ENCODE assay signal across 1 cellular context in the genomic region with DNA sequence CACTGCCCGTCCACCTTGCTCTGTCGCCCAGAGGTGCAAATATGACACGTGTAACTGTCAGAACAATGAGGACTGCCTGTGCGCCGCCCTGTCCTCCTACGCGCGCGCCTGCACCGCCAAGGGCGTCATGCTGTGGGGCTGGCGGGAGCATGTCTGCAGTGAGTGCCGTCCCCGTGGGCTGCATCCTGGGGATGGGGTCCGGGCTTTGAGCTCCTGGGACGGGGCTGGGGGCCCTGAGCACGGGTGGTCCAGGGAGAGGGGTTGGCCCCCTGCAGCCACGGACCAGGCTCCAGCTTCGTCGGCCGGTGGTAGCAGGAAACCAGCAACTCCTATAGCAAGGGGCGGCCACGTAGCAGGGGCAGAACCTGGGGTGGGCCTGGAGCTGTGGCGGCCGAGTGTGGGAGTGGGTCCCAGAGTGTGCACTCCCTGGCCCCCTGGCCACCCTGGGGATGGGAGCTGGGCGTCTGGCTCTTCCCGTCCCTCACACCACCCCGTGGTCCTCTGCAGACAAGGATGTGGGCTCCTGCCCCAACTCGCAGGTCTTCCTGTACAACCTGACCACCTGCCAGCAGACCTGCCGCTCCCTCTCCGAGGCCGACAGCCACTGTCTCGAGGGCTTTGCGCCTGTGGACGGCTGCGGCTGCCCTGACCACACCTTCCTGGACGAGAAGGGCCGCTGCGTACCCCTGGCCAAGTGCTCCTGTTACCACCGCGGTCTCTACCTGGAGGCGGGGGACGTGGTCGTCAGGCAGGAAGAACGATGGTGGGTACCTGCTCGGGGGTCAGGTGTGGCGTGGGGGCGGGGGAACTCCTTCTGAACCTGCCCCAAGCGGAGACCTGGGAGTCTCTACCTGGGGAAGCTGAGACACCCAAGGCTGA.
TF ChIP-seq lines count a peak whose summit lies in the region.

No MANE protein-coding gene starts in this region.

TF ChIP-seq in H1, 55 proteins besides CTCF, POLR2A, EP300 and RAD21:
- TF ChIP-seq BCL11A (IDR thresholded peaks at IDR 0.05; ENCODE audit: low read depth in 2 of 2, low read length in 2 of 2) (no peak), NRF1 (IDR thresholded peaks at IDR 0.05; ENCODE audit: low read depth, low read length) (no peak), TEAD4 (IDR thresholded peaks at IDR 0.05; ENCODE audit: low read depth, low read length) (no peak), RFX5 (IDR thresholded peaks at IDR 0.05; ENCODE audit: borderline replicate concordance, low read depth, low read length) (no peak), KDM1A (IDR thresholded peaks at IDR 0.05; ENCODE audit: borderline replicate concordance, low read length) (no peak), KDM5A (IDR thresholded peaks at IDR 0.05; ENCODE audit: low read length) (no peak), RNF2 (IDR thresholded peaks at IDR 0.05; ENCODE audit: borderline replicate concordance, low read depth, low read length, missing control alignments, poor library complexity, severe bottlenecking) (no peak), CBX5 (IDR thresholded peaks at IDR 0.05; ENCODE audit: low read depth, low read length) (no peak), SIN3A (conservative IDR thresholded peaks at IDR 0.05 in 1 of 2, IDR thresholded peaks at IDR 0.05 in 1 of 2; ENCODE audit: low read depth in 1 of 2, low read length in 2 of 2) (no peak), TAF7 (optimal IDR thresholded peaks at IDR 0.05; ENCODE audit: borderline replicate concordance, low read depth, low read length) (no peak), SIX5 (IDR thresholded peaks at IDR 0.05; ENCODE audit: low read depth, low read length) (no peak), CHD2 (IDR thresholded peaks at IDR 0.05; ENCODE audit: low read length) (no peak), MAFK (IDR thresholded peaks at IDR 0.05; ENCODE audit: low read depth, low read length) (no peak), YY1 (IDR thresholded peaks at IDR 0.05; ENCODE audit: low read depth, low read length) (no peak), JUND (IDR thresholded peaks at IDR 0.05; ENCODE audit: low read length) (no peak)
- TF ChIP-seq, protein P1, sequence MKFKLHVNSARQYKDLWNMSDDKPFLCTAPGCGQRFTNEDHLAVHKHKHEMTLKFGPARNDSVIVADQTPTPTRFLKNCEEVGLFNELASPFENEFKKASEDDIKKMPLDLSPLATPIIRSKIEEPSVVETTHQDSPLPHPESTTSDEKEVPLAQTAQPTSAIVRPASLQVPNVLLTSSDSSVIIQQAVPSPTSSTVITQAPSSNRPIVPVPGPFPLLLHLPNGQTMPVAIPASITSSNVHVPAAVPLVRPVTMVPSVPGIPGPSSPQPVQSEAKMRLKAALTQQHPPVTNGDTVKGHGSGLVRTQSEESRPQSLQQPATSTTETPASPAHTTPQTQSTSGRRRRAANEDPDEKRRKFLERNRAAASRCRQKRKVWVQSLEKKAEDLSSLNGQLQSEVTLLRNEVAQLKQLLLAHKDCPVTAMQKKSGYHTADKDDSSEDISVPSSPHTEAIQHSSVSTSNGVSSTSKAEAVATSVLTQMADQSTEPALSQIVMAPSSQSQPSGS (IDR thresholded peaks at IDR 0.05; ENCODE audit: low read length), result no peak
- TF ChIP-seq, protein P2, sequence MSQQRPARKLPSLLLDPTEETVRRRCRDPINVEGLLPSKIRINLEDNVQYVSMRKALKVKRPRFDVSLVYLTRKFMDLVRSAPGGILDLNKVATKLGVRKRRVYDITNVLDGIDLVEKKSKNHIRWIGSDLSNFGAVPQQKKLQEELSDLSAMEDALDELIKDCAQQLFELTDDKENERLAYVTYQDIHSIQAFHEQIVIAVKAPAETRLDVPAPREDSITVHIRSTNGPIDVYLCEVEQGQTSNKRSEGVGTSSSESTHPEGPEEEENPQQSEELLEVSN (IDR thresholded peaks at IDR 0.05), result no peak
